9 cellular contexts compared by ENCODE assay signal in genomic region chr5:113612060-113612496, GRCh38.
DNase-seq lines count a peak whose midpoint lies in the region; ATAC-seq and TF ChIP-seq lines count a peak whose summit lies in the region.
"Had no signal": no experiment of that assay in that cellular context is flagged by ENCODE, and none has a peak within 500 bp of the region (broad histone marks: within the 10 kb centered on the region; RNA-seq: fewer than 3 reads in every experiment).

No MANE protein-coding gene starts in this region.

- WGBS in right lobe of liver (ENCODE audit: insufficient coverage, low coverage, low lambda C conversion rate, missing lambda C conversion rate), result 0% methylated on average over 4 of the region's 4 CpGs

- no peaks in the 10 kb centered on the region for H3K4me1 ChIP-seq in right lobe of liver
- H3K4me1 ChIP-seq: SJCRH30 had no signal

- H3K27ac ChIP-seq in right lobe of liver, result no peak overlapping the region
- H3K27ac ChIP-seq: SJCRH30 had no signal

- no peak for TF ChIP-seq POLR2A in right lobe of liver (IDR thresholded peaks at IDR 0.05)

- H3K4me3 ChIP-seq in BJ (ENCODE audit: low read depth, low read length) (no peak overlapping the region), right lobe of liver (no peak overlapping the region)
- H3K4me3 ChIP-seq: SJCRH30 had no signal

- H3K27me3 Mint-ChIP-seq in central memory CD8-positive, alpha-beta T cell, result peaks cover 41% of the 10 kb centered on the region
- H3K27me3 Mint-ChIP-seq in activated CD4-positive, alpha-beta T cell treated with anti-CD3 and anti-CD28 coated beads for 36 hours, result peaks cover 2% of the 10 kb centered on the region

- H3K4me3 Mint-ChIP-seq in central memory CD8-positive, alpha-beta T cell, result no peak overlapping the region
- H3K4me3 Mint-ChIP-seq in activated CD4-positive, alpha-beta T cell treated with anti-CD3 and anti-CD28 coated beads for 36 hours, result no peak overlapping the region

- no peaks in the 10 kb centered on the region for H3K9me3 Mint-ChIP-seq in central memory CD8-positive, alpha-beta T cell
- no peaks in the 10 kb centered on the region for H3K9me3 Mint-ChIP-seq in activated CD4-positive, alpha-beta T cell treated with anti-CD3 and anti-CD28 coated beads for 36 hours (ENCODE audit: low read depth)

- intact Hi-C loops in right lobe of liver (cut with DNase I), result no loop called here
- intact Hi-C loops in activated CD4-positive, alpha-beta T cell treated with anti-CD3 and anti-CD28 coated beads for 36 hours (cut with DNase I, micrococcal nuclease), result loop anchor here (1.0 to 5.0 kb wide), 5 partner anchors 52 to 1634 kb away; no protein-coding TSS in a partner anchor

- H3K27ac Mint-ChIP-seq in central memory CD8-positive, alpha-beta T cell (ENCODE audit: low read depth), result no peak overlapping the region
- no peak overlapping the region for H3K27ac Mint-ChIP-seq in activated CD4-positive, alpha-beta T cell treated with anti-CD3 and anti-CD28 coated beads for 36 hours

- no peaks in the 10 kb centered on the region for H3K9me3 ChIP-seq in right lobe of liver
- H3K9me3 ChIP-seq: SJCRH30 had no signal

- H3K36me3 Mint-ChIP-seq in central memory CD8-positive, alpha-beta T cell (ENCODE audit: insufficient read depth), result peaks cover 2% of the 10 kb centered on the region
- H3K36me3 Mint-ChIP-seq in activated CD4-positive, alpha-beta T cell treated with anti-CD3 and anti-CD28 coated beads for 36 hours (ENCODE audit: low read depth), result no peaks in the 10 kb centered on the region

- no peaks in the 10 kb centered on the region for H3K4me1 Mint-ChIP-seq in central memory CD8-positive, alpha-beta T cell
- peaks cover 3% of the 10 kb centered on the region for H3K4me1 Mint-ChIP-seq in activated CD4-positive, alpha-beta T cell treated with anti-CD3 and anti-CD28 coated beads for 36 hours

- CTCF ChIA-PET in BJ (lab: Yijun Ruan, JAX), result interaction anchor here (0.6 to 1.9 kb wide), 15 partner anchors 14 to 1634 kb away, joined by 3 to 13 read pairs (median 3); no protein-coding TSS in a partner anchor
- CTCF ChIA-PET in activated CD4-positive, alpha-beta T cell treated with anti-CD3 and anti-CD28 coated beads for 36 hours (lab: Charles Lee), result interaction anchor here (0.6 to 2.1 kb wide), 31 partner anchors 9 to 1980 kb away, joined by 3 to 31 read pairs (median 4); no protein-coding TSS in a partner anchor

- TF ChIP-seq CTCF in BJ (IDR thresholded peaks at IDR 0.05; ENCODE audit: insufficient read depth, low read depth, low read length) (peak; percentile 54), right lobe of liver (IDR thresholded peaks at IDR 0.05) (peak; percentile 55 to 67 (median 62))

- ATAC-seq in GM18517 (IDR thresholded peaks at IDR 0.05; ENCODE audit: unreplicated experiment) (peak; percentile 81), HG02973 (IDR thresholded peaks at IDR 0.05; ENCODE audit: unreplicated experiment) (peak; percentile 81), right lobe of liver (peak; percentile 70 to 76 (median 74))
- peak; percentile 65 for ATAC-seq in central memory CD8-positive, alpha-beta T cell (replicated peaks; ENCODE audit: extremely low read depth, poor library complexity, severe bottlenecking)
- no peak for ATAC-seq in activated CD4-positive, alpha-beta T cell treated with anti-CD3 and anti-CD28 coated beads for 36 hours

- POLR2A ChIA-PET in BJ (lab: Charles Lee), result interaction anchor here (0.5 kb wide), 3 partner anchors 394 to 1053 kb away, joined by 3 to 4 read pairs (median 3); no protein-coding TSS in a partner anchor
- POLR2A ChIA-PET in activated CD4-positive, alpha-beta T cell treated with anti-CD3 and anti-CD28 coated beads for 36 hours (lab: Charles Lee), result no interaction called here

- DNase-seq in BJ (ENCODE audit: low read depth) (no peak), NCI-H748 (lab: John Stamatoyannopoulos, UW; ENCODE audit: unreplicated experiment) (peak; percentile 32), right lobe of liver (no peak), GOT3 (lab: John Stamatoyannopoulos, UW) (no peak)
- DNase-seq in central memory CD8-positive, alpha-beta T cell (ENCODE audit: low spot score in 2 of 2), result no peak
- DNase-seq in activated CD4-positive, alpha-beta T cell treated with anti-CD3 and anti-CD28 coated beads for 36 hours, result no peak

- H3K27me3 ChIP-seq in BJ (ENCODE audit: control insufficient read depth, insufficient read depth, low read length) (no peaks in the 10 kb centered on the region), right lobe of liver (no peaks in the 10 kb centered on the region)

- H3K36me3 ChIP-seq in BJ (ENCODE audit: control insufficient read depth, insufficient read depth, low read length), result no peaks in the 10 kb centered on the region
- no peaks in the 10 kb centered on the region for H3K36me3 ChIP-seq in right lobe of liver
- H3K36me3 ChIP-seq: SJCRH30 had no signal

Comparison
In these comparisons a context has a peak if more than half of its experiments do, and no peak if none do; other contexts are left out.
1. intact Hi-C loops: an anchor here in activated CD4-positive, alpha-beta T cell treated with anti-CD3 and anti-CD28 coated beads for 36 hours (1.0 to 5.0 kb wide); none called in right lobe of liver.